ENCODE assay signal across 8 cellular contexts in the genomic region with DNA sequence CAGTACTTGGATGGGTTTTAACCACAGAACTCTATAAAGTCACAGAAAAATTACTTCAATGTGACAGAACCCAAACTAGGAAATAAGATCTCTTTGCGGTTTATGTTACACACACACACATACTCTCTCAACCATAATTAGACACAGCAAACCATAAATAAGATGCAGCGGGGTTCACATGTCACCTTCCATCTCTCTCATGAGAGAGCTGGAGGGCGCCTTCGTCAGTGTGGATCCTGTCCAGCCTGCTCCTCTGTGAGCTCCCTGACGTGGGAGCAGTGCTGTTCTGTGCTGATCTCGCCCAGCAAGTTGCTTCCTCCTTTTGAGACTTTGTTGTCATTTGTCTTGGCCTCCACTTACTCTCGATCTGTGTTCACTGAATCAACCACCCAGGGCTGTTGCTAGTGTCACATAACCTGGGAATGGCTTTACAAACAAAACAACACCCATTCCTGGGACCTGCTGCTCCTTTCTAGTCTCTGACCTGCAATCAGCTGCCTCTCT.
DNase-seq lines count a peak whose midpoint lies in the region; ATAC-seq and TF ChIP-seq lines count a peak whose summit lies in the region.

No MANE protein-coding gene starts in this region.

- H2AFZ ChIP-seq in PC-9: peak overlapping the region; percentile 54

- peaks cover 10% of the 10 kb centered on the region for H3K4me1 ChIP-seq in PC-9 (replicated peaks; ENCODE audit: insufficient read depth)

- H3K79me2 ChIP-seq in PC-9 (ENCODE audit: low read depth): no peaks in the 10 kb centered on the region

- H3K9me3 Mint-ChIP-seq in memory B cell: peaks cover 6% of the 10 kb centered on the region

- H3K4me2 ChIP-seq in PC-9: peak overlapping the region; percentile 43

- TF ChIP-seq CTCF in PC-9 (conservative IDR thresholded peaks at IDR 0.05): no peak

- DNase-seq in activated CD4-positive, alpha-beta T cell treated with anti-CD3 and anti-CD28 coated beads for 48 hours: peak; percentile 11
- no peak for DNase-seq in activated CD4-positive, alpha-beta T cell treated with anti-CD3 and anti-CD28 coated beads for 1 hour
- DNase-seq in PC-9 (peak; percentile 33 to 71), memory B cell (ENCODE audit: low spot score in 2 of 2) (no peak), hypothalamus (lab: John Stamatoyannopoulos, UW) (no peak), NCI-H345 (lab: John Stamatoyannopoulos, UW) (no peak)

- H3K4me1 Mint-ChIP-seq in memory B cell: peaks cover 7% of the 10 kb centered on the region

- POLR2A ChIA-PET in PC-9 (lab: Charles Lee; ENCODE audit: unreplicated experiment): interaction anchor here (0.6 kb wide), 1 partner anchor 224 kb away, joined by 7 read pairs; no protein-coding TSS in a partner anchor

- ATAC-seq in HG02678 (IDR thresholded peaks at IDR 0.05; ENCODE audit: unreplicated experiment) (peak; percentile 84), memory B cell (ENCODE audit: low read depth) (peak; percentile 53), HG03378 (IDR thresholded peaks at IDR 0.05; ENCODE audit: unreplicated experiment) (no peak)

- H3F3A ChIP-seq in PC-9 (ENCODE audit: insufficient read depth, low read depth): no peaks in the 10 kb centered on the region

- no peaks in the 10 kb centered on the region for H3K9me2 ChIP-seq in PC-9 (ENCODE audit: insufficient read depth)

- no peak overlapping the region for H3K4me3 ChIP-seq in PC-9

- H3K36me3 ChIP-seq in PC-9 (ENCODE audit: low read depth): no peaks in the 10 kb centered on the region

- H3K27ac ChIP-seq in PC-9: no peak overlapping the region

- no peak overlapping the region for H3K4me3 Mint-ChIP-seq in memory B cell

- no peaks in the 10 kb centered on the region for H3K27me3 ChIP-seq in PC-9 (ENCODE audit: insufficient read depth, low read depth)

- H3K36me3 Mint-ChIP-seq in memory B cell: no peaks in the 10 kb centered on the region

- no peak overlapping the region for H3K27ac Mint-ChIP-seq in memory B cell

- H3K27me3 Mint-ChIP-seq in memory B cell: peaks cover 8% of the 10 kb centered on the region

- intact Hi-C loops in PC-9 (cut with micrococcal nuclease; ENCODE audit: unreplicated experiment): no loop called here

- H4K20me1 ChIP-seq in PC-9 (ENCODE audit: insufficient read depth): no peaks in the 10 kb centered on the region

- CTCF ChIA-PET in PC-9 (lab: Charles Lee): interaction anchor here (0.5 kb wide), 1 partner anchor 221 kb away, joined by 7 read pairs; no protein-coding TSS in a partner anchor

- H3K9me3 ChIP-seq in PC-9 (ENCODE audit: insufficient read depth, low read depth): peaks cover 4% of the 10 kb centered on the region; the same call in 1 of the 2 replicates

- no TSS peak for BruUV-seq in PC-9 (replicated peaks; lab: Mats Ljungman, UMichigan)

Comparison
In these comparisons a context has a peak if more than half of its experiments do, and no peak if none do; other contexts are left out.
1. DNase-seq: peak in activated CD4-positive, alpha-beta T cell treated with anti-CD3 and anti-CD28 coated beads for 48 hours (single experiment) and PC-9 (2 of 2); none in activated CD4-positive, alpha-beta T cell treated with anti-CD3 and anti-CD28 coated beads for 1 hour (single experiment), memory B cell (0 of 2), hypothalamus (0 of 51) and NCI-H345 (single experiment).